8 cellular contexts compared by ENCODE assay signal in the genomic region with DNA sequence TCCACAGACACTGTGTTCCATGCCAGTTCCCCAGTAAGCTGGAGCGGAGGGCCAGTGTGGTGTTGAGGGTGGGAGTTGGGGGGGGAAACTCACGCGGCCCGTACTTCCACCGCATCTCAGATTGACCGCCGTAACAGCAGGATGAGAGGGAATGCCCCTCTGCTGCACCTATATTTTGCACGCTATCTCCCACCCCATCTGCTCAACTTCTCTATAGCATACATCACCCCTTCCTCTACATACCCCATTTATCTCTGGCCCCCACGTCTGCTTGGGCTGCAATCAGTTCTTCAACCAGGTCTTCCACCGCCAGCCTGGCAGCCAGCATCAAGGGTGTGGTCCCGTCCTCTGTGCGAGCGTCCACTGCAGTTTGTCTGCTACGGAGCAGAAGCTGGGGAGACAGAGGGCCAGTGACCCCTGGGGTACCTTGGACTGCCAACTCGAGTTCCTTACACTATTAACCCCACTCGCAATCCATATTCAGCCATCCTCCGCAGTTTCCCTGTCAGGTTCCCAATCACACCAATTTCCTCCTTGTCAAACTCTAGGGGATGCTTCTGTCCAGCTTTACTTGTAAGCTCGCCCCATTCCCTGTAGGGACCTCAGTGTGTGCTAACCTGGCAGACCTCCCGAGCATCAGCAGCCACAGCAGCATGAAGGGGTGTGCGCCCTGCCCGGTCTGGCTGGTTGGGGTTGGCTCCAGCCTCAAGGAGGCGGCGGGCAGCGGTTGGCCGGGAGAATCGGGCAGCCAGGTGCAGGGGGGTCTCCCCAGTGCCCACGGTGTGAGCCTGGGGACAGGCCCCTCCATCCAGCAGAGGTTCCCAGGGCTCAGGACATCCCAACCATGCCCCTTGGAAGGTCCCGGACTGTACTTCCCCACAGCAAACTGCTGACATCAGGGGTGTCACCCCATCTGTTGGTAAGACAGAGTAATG. TPM values are rescaled to one million over a fixed set of nuclear protein-coding genes. Genes with fewer than 3 reads are reported as not detected.
DNase-seq lines count a peak whose midpoint lies in the region; ATAC-seq, FAIRE-seq and TF ChIP-seq lines count a peak whose summit lies in the region.

No MANE protein-coding gene starts in this region.

- H4K20me1 ChIP-seq in endothelial cell of umbilical vein (replicated peaks; ENCODE audit: control insufficient read depth, extremely low read depth, insufficient read depth, low read length): no peaks in the 10 kb centered on the region

- dilution Hi-C loops in endothelial cell of umbilical vein (cut with MboI; ENCODE audit: extremely low pct_ligation_motif_present, low sequenced_read_pairs): no loop called here

- ATAC-seq in RWPE2 (ENCODE audit: low read depth): no peak
- ATAC-seq in naive thymus-derived CD4-positive, alpha-beta T cell: no peak
- ATAC-seq in GM19324 (IDR thresholded peaks at IDR 0.05; ENCODE audit: low FRiP score, unreplicated experiment): no peak

- H3K9me1 ChIP-seq in endothelial cell of umbilical vein (replicated peaks; ENCODE audit: control insufficient read depth, extremely low read depth, insufficient read depth, low read length): no peaks in the 10 kb centered on the region

- peak overlapping the region; percentile 13 for H3K4me2 ChIP-seq in endothelial cell of umbilical vein (ENCODE audit: insufficient read depth, low read length)

- H3K4me1 ChIP-seq in RWPE2 (ENCODE audit: insufficient read depth, poor library complexity, severe bottlenecking) (peaks cover 7% of the 10 kb centered on the region), endothelial cell of umbilical vein (ENCODE audit: control insufficient read depth, extremely low read depth, insufficient read depth, low read length) (peaks cover 29% of the 10 kb centered on the region)
- H3K4me1 ChIP-seq in naive thymus-derived CD4-positive, alpha-beta T cell (ENCODE audit: control insufficient read depth in 2 of 2, insufficient read depth in 2 of 2, low read length in 2 of 2): peaks cover 20 to 29% of the 10 kb centered on the region in 2 donors

- H3K36me3 Mint-ChIP-seq in naive thymus-derived CD4-positive, alpha-beta T cell: peaks cover 0 to 7% (median 0%) of the 10 kb centered on the region in 5 donors

- peaks cover 3% of the 10 kb centered on the region for H3K79me2 ChIP-seq in endothelial cell of umbilical vein (ENCODE audit: control insufficient read depth, insufficient read depth, low read length)

- CTCF ChIA-PET in endothelial cell of umbilical vein (lab: Charles Lee): interaction anchor here (0.9 to 1.6 kb wide), 5 partner anchors 45 to 641 kb away, joined by 3 to 7 read pairs (median 3); a partner anchor contains a TSS
- CTCF ChIA-PET in naive thymus-derived CD4-positive, alpha-beta T cell (lab: Charles Lee): interaction anchor here (0.7 to 1.5 kb wide), 3 partner anchors 69 to 916 kb away, joined by 3 to 4 read pairs (median 3); a partner anchor contains a TSS

- DNase-seq in RWPE2 (ENCODE audit: low spot score) (no peak), endothelial cell of umbilical vein (ENCODE audit: low read depth, low spot score) (peak; percentile 53), DMS79 treated with DMSO at 0.1 percent for 48 hours (lab: John Stamatoyannopoulos, UW) (no peak), T1000 (lab: John Stamatoyannopoulos, UW) (no peak)
- peak in 1 of 9 donors; percentile 17 for DNase-seq in naive thymus-derived CD4-positive, alpha-beta T cell
- no peak for DNase-seq in activated CD4-positive, CD25-positive, alpha-beta regulatory T cell treated with anti-CD3 and anti-CD28 coated beads, Interleukin-2, amount 50 U/mL, for 72 hours

- H3K4me3 ChIP-seq in RWPE2 (ENCODE audit: severe bottlenecking) (peak overlapping the region; percentile 50), endothelial cell of umbilical vein (replicated peaks in 1 of 3; ENCODE audit: insufficient read depth in 1 of 3, low read depth in 1 of 3, low read length in 3 of 3) (peak overlapping the region in 2 of 3 experiments; percentile 6 to 48)
- peak overlapping the region; percentile 98 for H3K4me3 ChIP-seq in naive thymus-derived CD4-positive, alpha-beta T cell (ENCODE audit: low read length)

- no peaks in the 10 kb centered on the region for H3K27me3 Mint-ChIP-seq in naive thymus-derived CD4-positive, alpha-beta T cell

- H3K27ac ChIP-seq in RWPE2 (ENCODE audit: poor library complexity, severe bottlenecking): peak overlapping the region; percentile 78
- peak overlapping the region; percentile 99 for H3K27ac ChIP-seq in endothelial cell of umbilical vein (ENCODE audit: insufficient read depth, low read depth, low read length)
- H3K27ac ChIP-seq in naive thymus-derived CD4-positive, alpha-beta T cell (ENCODE audit: low read depth, low read length): peak overlapping the region; percentile 97

- peak overlapping the region; percentile 99 for H3K9ac ChIP-seq in endothelial cell of umbilical vein (replicated peaks; ENCODE audit: extremely low read depth, insufficient read depth, low read length)

- peak overlapping the region; percentile 92 to 99 (median 97) for H3K4me3 Mint-ChIP-seq in naive thymus-derived CD4-positive, alpha-beta T cell

- peaks cover 22 to 33% (median 31%) of the 10 kb centered on the region in 7 donors for H3K4me1 Mint-ChIP-seq in naive thymus-derived CD4-positive, alpha-beta T cell

- H3K36me3 ChIP-seq in RWPE2 (ENCODE audit: low read depth) (no peaks in the 10 kb centered on the region), endothelial cell of umbilical vein (ENCODE audit: control insufficient read depth in 2 of 2, extremely low read depth in 1 of 2, insufficient read depth in 2 of 2, low read length in 2 of 2) (peaks cover 2 to 5% of the 10 kb centered on the region in 2 experiments)
- peaks cover 0 to 8% (median 0%) of the 10 kb centered on the region in 3 experiments for H3K36me3 ChIP-seq in naive thymus-derived CD4-positive, alpha-beta T cell (ENCODE audit: control insufficient read depth in 2 of 3, insufficient read depth in 3 of 3, low read length in 3 of 3)

- intact Hi-C loops in endothelial cell of umbilical vein (cut with micrococcal nuclease): loop anchor here (1.0 to 10.0 kb wide), 5 partner anchors 48 to 532 kb away; a partner anchor contains a TSS
- intact Hi-C loops in naive thymus-derived CD4-positive, alpha-beta T cell (cut with micrococcal nuclease): loop anchor here (5.0 to 10.0 kb wide), 7 partner anchors 372 to 1580 kb away; a partner anchor contains a TSS

- POLR2A ChIA-PET in endothelial cell of umbilical vein (lab: Charles Lee): interaction anchor here (0.6 to 1.6 kb wide), 3 partner anchors 18 to 48 kb away, joined by 3 to 4 read pairs (median 4); no protein-coding TSS in a partner anchor
- POLR2A ChIA-PET in naive thymus-derived CD4-positive, alpha-beta T cell (lab: Charles Lee): interaction anchor here (0.6 to 7.8 kb wide), 7 partner anchors 8 to 1201 kb away, joined by 3 to 79 read pairs (median 6); a partner anchor contains a TSS

- BruUV-seq in endothelial cell of umbilical vein (replicated peaks; lab: Mats Ljungman, UMichigan): no TSS peak

- no peak for FAIRE-seq in endothelial cell of umbilical vein (lab: Jason Lieb, UNC)

- peak overlapping the region; percentile 86 to 99 (median 97) for H3K27ac Mint-ChIP-seq in naive thymus-derived CD4-positive, alpha-beta T cell

- no peaks in the 10 kb centered on the region for H3K9me3 ChIP-seq in RWPE2 (ENCODE audit: severe bottlenecking)
- H3K9me3 ChIP-seq in endothelial cell of umbilical vein (replicated peaks; ENCODE audit: control insufficient read depth, insufficient read depth, low read length): no peaks in the 10 kb centered on the region
- no peaks in the 10 kb centered on the region for H3K9me3 ChIP-seq in naive thymus-derived CD4-positive, alpha-beta T cell (ENCODE audit: control insufficient read depth in 2 of 3, low read length in 3 of 3)

- H2AFZ ChIP-seq in endothelial cell of umbilical vein (ENCODE audit: low read depth, low read length): no peak overlapping the region

- no peaks in the 10 kb centered on the region for H3K27me3 ChIP-seq in RWPE2 (ENCODE audit: insufficient read depth, poor library complexity, severe bottlenecking)
- no peaks in the 10 kb centered on the region for H3K27me3 ChIP-seq in endothelial cell of umbilical vein (ENCODE audit: control insufficient read depth in 2 of 2, insufficient read depth in 2 of 2, low read length in 2 of 2)
- H3K27me3 ChIP-seq in naive thymus-derived CD4-positive, alpha-beta T cell (ENCODE audit: control insufficient read depth in 2 of 2, insufficient read depth in 2 of 2, low read length in 2 of 2): no peaks in the 10 kb centered on the region

- no peaks in the 10 kb centered on the region for H3K9me3 Mint-ChIP-seq in naive thymus-derived CD4-positive, alpha-beta T cell

- TF ChIP-seq POLR2A in endothelial cell of umbilical vein (IDR thresholded peaks at IDR 0.05; ENCODE audit: low read depth, low read length): no peak

- peak; percentile 15; the same call in 1 of the 3 replicates for TF ChIP-seq CTCF in GM12872 (IDR thresholded peaks at IDR 0.05; ENCODE audit: insufficient read depth, low read depth, low read length)
- TF ChIP-seq CTCF in RWPE2 (IDR thresholded peaks at IDR 0.05; ENCODE audit: poor library complexity, severe bottlenecking): no peak
- no peak for TF ChIP-seq CTCF in endothelial cell of umbilical vein (IDR thresholded peaks at IDR 0.05; ENCODE audit: extremely low read depth in 1 of 2, insufficient read depth in 1 of 2, low read depth in 1 of 2, low read length in 2 of 2)

RNA-seq across cellular contexts. Expression of a gene that starts 4.5 kb away (rescaled TPM):
- total RNA-seq in endothelial cell of umbilical vein: 21.6 and 22.8 TPM in 2 replicates
- polyA plus RNA-seq in endothelial cell of umbilical vein: 19.5 and 24.9 TPM in 2 replicates
- 21.2 and 23.1 TPM in 2 replicates for polyA plus RNA-seq in endothelial cell of umbilical vein (2011; cell fraction: cytosol; rRNA removed)
- 16.1 and 19.8 TPM in 2 replicates for polyA plus RNA-seq in endothelial cell of umbilical vein (2011; cell fraction: nucleus; rRNA removed)
- 18.5 and 21.3 TPM in 2 replicates for polyA plus RNA-seq in endothelial cell of umbilical vein (2012)
- 8.5 and 11.2 TPM in 2 replicates for polyA minus RNA-seq in endothelial cell of umbilical vein
- polyA minus RNA-seq in endothelial cell of umbilical vein (2011; cell fraction: cytosol; rRNA and poly(A)+ RNA removed): not detected
- 4.0 and 4.1 TPM in 2 replicates for polyA minus RNA-seq in endothelial cell of umbilical vein (2011; cell fraction: nucleus; rRNA and poly(A)+ RNA removed)
- 100 to 1,000 TPM; 268 to 325 (median 277) TPM for total RNA-seq in naive thymus-derived CD4-positive, alpha-beta T cell
- polyA plus RNA-seq in naive thymus-derived CD4-positive, alpha-beta T cell: 100 to 1,000 TPM; 148 to 178 TPM

RNA-seq across cellular contexts. Expression of a gene that starts 6.9 kb away (rescaled TPM):
- total RNA-seq in endothelial cell of umbilical vein: 95.9 and 100 TPM in 2 replicates
- 75.5 and 82.3 TPM in 2 replicates for polyA plus RNA-seq in endothelial cell of umbilical vein
- polyA plus RNA-seq in endothelial cell of umbilical vein (2011; cell fraction: cytosol; rRNA removed): 58.2 and 74.0 TPM in 2 replicates
- polyA plus RNA-seq in endothelial cell of umbilical vein (2011; cell fraction: nucleus; rRNA removed): 292 and 336 TPM in 2 replicates
- polyA plus RNA-seq in endothelial cell of umbilical vein (2012): 46.3 and 49.9 TPM in 2 replicates
- 80.9 and 94.8 TPM in 2 replicates for polyA minus RNA-seq in endothelial cell of umbilical vein
- polyA minus RNA-seq in endothelial cell of umbilical vein (2011; cell fraction: cytosol; rRNA and poly(A)+ RNA removed): 15.5 TPM
- 75.3 and 93.4 TPM in 2 replicates for polyA minus RNA-seq in endothelial cell of umbilical vein (2011; cell fraction: nucleus; rRNA and poly(A)+ RNA removed)
- 100 to 1,000 TPM; 105 to 221 (median 144) TPM for total RNA-seq in naive thymus-derived CD4-positive, alpha-beta T cell
- 1 to 10 TPM; 2.5 to 3.0 TPM for polyA plus RNA-seq in naive thymus-derived CD4-positive, alpha-beta T cell

RNA-seq across cellular contexts. Expression of a gene that starts 12.9 kb away (rescaled TPM):
- total RNA-seq in endothelial cell of umbilical vein: 12.0 and 18.5 TPM in 2 replicates
- polyA plus RNA-seq in endothelial cell of umbilical vein: 4.6 and 5.1 TPM in 2 replicates
- polyA plus RNA-seq in endothelial cell of umbilical vein (2011; cell fraction: cytosol; rRNA removed): 1.6 and 2.5 TPM in 2 replicates
- 50.2 and 63.4 TPM in 2 replicates for polyA plus RNA-seq in endothelial cell of umbilical vein (2011; cell fraction: nucleus; rRNA removed)
- 5.0 and 5.9 TPM in 2 replicates for polyA plus RNA-seq in endothelial cell of umbilical vein (2012)
- polyA minus RNA-seq in endothelial cell of umbilical vein: 1.2 and 2.0 TPM in 2 replicates
- polyA minus RNA-seq in endothelial cell of umbilical vein (2011; cell fraction: cytosol; rRNA and poly(A)+ RNA removed): 0.72 TPM
- polyA minus RNA-seq in endothelial cell of umbilical vein (2011; cell fraction: nucleus; rRNA and poly(A)+ RNA removed): 7.6 and 8.2 TPM in 2 replicates
- 10 to 100 TPM; 32.6 to 92.2 (median 38.0) TPM for total RNA-seq in naive thymus-derived CD4-positive, alpha-beta T cell
- under 1 TPM in 1 of 2 donors, not detected in 1; 0.47 TPM for polyA plus RNA-seq in naive thymus-derived CD4-positive, alpha-beta T cell

RNA-seq across cellular contexts. Expression of a gene that starts 18.7 kb away (rescaled TPM):
- total RNA-seq in endothelial cell of umbilical vein: 48.0 and 49.2 TPM in 2 replicates
- polyA plus RNA-seq in endothelial cell of umbilical vein: 96.0 and 100 TPM in 2 replicates
- polyA plus RNA-seq in endothelial cell of umbilical vein (2011; cell fraction: cytosol; rRNA removed): 68.3 and 70.6 TPM in 2 replicates
- 25.0 and 33.5 TPM in 2 replicates for polyA plus RNA-seq in endothelial cell of umbilical vein (2011; cell fraction: nucleus; rRNA removed)
- polyA plus RNA-seq in endothelial cell of umbilical vein (2012): 49.3 and 51.6 TPM in 2 replicates
- 33.7 and 36.1 TPM in 2 replicates for polyA minus RNA-seq in endothelial cell of umbilical vein
- 25.4 TPM for polyA minus RNA-seq in endothelial cell of umbilical vein (2011; cell fraction: cytosol; rRNA and poly(A)+ RNA removed)
- polyA minus RNA-seq in endothelial cell of umbilical vein (2011; cell fraction: nucleus; rRNA and poly(A)+ RNA removed): 4.4 and 9.6 TPM in 2 replicates
- total RNA-seq in naive thymus-derived CD4-positive, alpha-beta T cell: 10 to 100 TPM; 17.0 to 50.6 (median 40.9) TPM
- 100 to 1,000 TPM; 107 to 111 TPM for polyA plus RNA-seq in naive thymus-derived CD4-positive, alpha-beta T cell

RNA-seq across cellular contexts. Expression of a gene that starts 21.1 kb away (rescaled TPM):
- 38.4 and 45.1 TPM in 2 replicates for total RNA-seq in endothelial cell of umbilical vein
- 132 and 151 TPM in 2 replicates for polyA plus RNA-seq in endothelial cell of umbilical vein
- 82.0 and 86.7 TPM in 2 replicates for polyA plus RNA-seq in endothelial cell of umbilical vein (2011; cell fraction: cytosol; rRNA removed)
- polyA plus RNA-seq in endothelial cell of umbilical vein (2011; cell fraction: nucleus; rRNA removed): 47.2 and 48.4 TPM in 2 replicates
- polyA plus RNA-seq in endothelial cell of umbilical vein (2012): 45.3 and 54.1 TPM in 2 replicates
- 103 and 106 TPM in 2 replicates for polyA minus RNA-seq in endothelial cell of umbilical vein
- 66.5 TPM for polyA minus RNA-seq in endothelial cell of umbilical vein (2011; cell fraction: cytosol; rRNA and poly(A)+ RNA removed)
- polyA minus RNA-seq in endothelial cell of umbilical vein (2011; cell fraction: nucleus; rRNA and poly(A)+ RNA removed): 14.9 and 16.2 TPM in 2 replicates
- total RNA-seq in naive thymus-derived CD4-positive, alpha-beta T cell: 10 to 100 TPM; 25.0 to 46.1 (median 31.6) TPM
- polyA plus RNA-seq in naive thymus-derived CD4-positive, alpha-beta T cell: 10 to 100 TPM; 19.3 to 19.5 TPM

Comparison
In these comparisons a context has a peak if more than half of its experiments do, and no peak if none do; other contexts are left out.
1. H3K4me3 ChIP-seq: peak in every context shown above with its lines; median percentile 98 in naive thymus-derived CD4-positive, alpha-beta T cell; 50 in RWPE2; 27 in endothelial cell of umbilical vein.
2. RNA of a gene that starts 4.5 kb away (total RNA-seq): 268 to 325 TPM in naive thymus-derived CD4-positive, alpha-beta T cell; 21.6 to 22.8 TPM in endothelial cell of umbilical vein; every median in the first group is over 10 times any median in the second.
3. Peak in every context shown above with its lines, with median percentiles within 50 percentile points of each other: H3K27ac ChIP-seq.